19 cellular contexts compared by ENCODE assay signal in genomic region chr20:47476452-47476851, GRCh38. TPM values are rescaled to one million over a fixed set of nuclear protein-coding genes. Genes with fewer than 3 reads are reported as not detected.
DNase-seq lines count a peak whose midpoint lies in the region; ATAC-seq and TF ChIP-seq lines count a peak whose summit lies in the region.
"Had no signal": no experiment of that assay in that cellular context is flagged by ENCODE, and none has a peak within 500 bp of the region (broad histone marks: within the 10 kb centered on the region; RNA-seq: fewer than 3 reads in every experiment).

No MANE protein-coding gene starts in this region.

- no peaks in the 10 kb centered on the region for H3K9me3 ChIP-seq in OCI-LY1 (ENCODE audit: low read length)
- H3K9me3 ChIP-seq: BE2C had no signal

- H3K9ac ChIP-seq in OCI-LY1 (ENCODE audit: low read length), result no peak overlapping the region
- H3K9ac ChIP-seq: GM23248 had no signal

- H3K4me3 Mint-ChIP-seq in T-helper 2 cell treated with Interferon-gamma antibody and Interleukin-4, amounts not matched to agents 5 μg/mL and 100 μg/mL, for 36 hours, result no peak overlapping the region
- H3K4me3 Mint-ChIP-seq in activated T-helper 1 cell treated with anti-CD3 and anti-CD28 coated beads, Interleukin-12 subunit alpha, Interleukin-12 subunit beta, Interleukin-2, Interleukin-4 antibody, amounts not matched to agents 30 ng/mL and 10 ng/mL and 1 ng/mL, durations not matched to agents 14 hours and 24 hours and 36 hours, result no peak overlapping the region
- no peak overlapping the region for H3K4me3 Mint-ChIP-seq in stimulated activated memory B cell treated with anti-CD40 and anti-IgM and Interleukin-4, amounts not matched to agents 10 μg/mL and 1 μg/mL and 100 μg/mL, for 72 hours
- H3K4me3 Mint-ChIP-seq: CD8-positive, alpha-beta T cell had no signal

- ATAC-seq in stimulated activated memory B cell treated with anti-CD40 and anti-IgM and Interleukin-4, amounts not matched to agents 10 μg/mL and 1 μg/mL and 100 μg/mL, for 72 hours, result no peak
- ATAC-seq in GM18861 (IDR thresholded peaks at IDR 0.05; ENCODE audit: unreplicated experiment), result no peak
- ATAC-seq: CD8-positive, alpha-beta T cell had no signal

- H3K4me2 ChIP-seq in OCI-LY1 (ENCODE audit: low read length), result no peak overlapping the region

- H3K9me2 ChIP-seq in OCI-LY1 (ENCODE audit: low read depth, low read length), result no peaks in the 10 kb centered on the region

- peaks cover 39% of the 10 kb centered on the region for H3K4me1 Mint-ChIP-seq in T-helper 2 cell treated with Interferon-gamma antibody and Interleukin-4, amounts not matched to agents 5 μg/mL and 100 μg/mL, for 36 hours (ENCODE audit: low read depth)
- peaks cover 48% of the 10 kb centered on the region for H3K4me1 Mint-ChIP-seq in activated T-helper 1 cell treated with anti-CD3 and anti-CD28 coated beads, Interleukin-12 subunit alpha, Interleukin-12 subunit beta, Interleukin-2, Interleukin-4 antibody, amounts not matched to agents 30 ng/mL and 10 ng/mL and 1 ng/mL, durations not matched to agents 14 hours and 24 hours and 36 hours (ENCODE audit: low read depth)
- peaks cover 55% of the 10 kb centered on the region for H3K4me1 Mint-ChIP-seq in stimulated activated memory B cell treated with anti-CD40 and anti-IgM and Interleukin-4, amounts not matched to agents 10 μg/mL and 1 μg/mL and 100 μg/mL, for 72 hours

- no peaks in the 10 kb centered on the region for H3K36me3 Mint-ChIP-seq in T-helper 2 cell treated with Interferon-gamma antibody and Interleukin-4, amounts not matched to agents 5 μg/mL and 100 μg/mL, for 36 hours (ENCODE audit: low read depth)
- no peaks in the 10 kb centered on the region for H3K36me3 Mint-ChIP-seq in activated T-helper 1 cell treated with anti-CD3 and anti-CD28 coated beads, Interleukin-12 subunit alpha, Interleukin-12 subunit beta, Interleukin-2, Interleukin-4 antibody, amounts not matched to agents 30 ng/mL and 10 ng/mL and 1 ng/mL, durations not matched to agents 14 hours and 24 hours and 36 hours (ENCODE audit: low read depth)
- no peaks in the 10 kb centered on the region for H3K36me3 Mint-ChIP-seq in stimulated activated memory B cell treated with anti-CD40 and anti-IgM and Interleukin-4, amounts not matched to agents 10 μg/mL and 1 μg/mL and 100 μg/mL, for 72 hours
- H3K36me3 Mint-ChIP-seq: CD8-positive, alpha-beta T cell had no signal

- H3K36me3 ChIP-seq in OCI-LY1 (ENCODE audit: insufficient read depth, low read length), result no peaks in the 10 kb centered on the region
- H3K36me3 ChIP-seq: BE2C had no signal

- peak overlapping the region; percentile 37 for H3K27ac Mint-ChIP-seq in T-helper 2 cell treated with Interferon-gamma antibody and Interleukin-4, amounts not matched to agents 5 μg/mL and 100 μg/mL, for 36 hours
- H3K27ac Mint-ChIP-seq in activated T-helper 1 cell treated with anti-CD3 and anti-CD28 coated beads, Interleukin-12 subunit alpha, Interleukin-12 subunit beta, Interleukin-2, Interleukin-4 antibody, amounts not matched to agents 30 ng/mL and 10 ng/mL and 1 ng/mL, durations not matched to agents 14 hours and 24 hours and 36 hours, result peak overlapping the region; percentile 53
- H3K27ac Mint-ChIP-seq in stimulated activated memory B cell treated with anti-CD40 and anti-IgM and Interleukin-4, amounts not matched to agents 10 μg/mL and 1 μg/mL and 100 μg/mL, for 72 hours, result peak overlapping the region; percentile 52
- H3K27ac Mint-ChIP-seq: CD8-positive, alpha-beta T cell had no signal

- H3K27me3 ChIP-seq in OCI-LY1 (ENCODE audit: insufficient read depth, low read length), result no peaks in the 10 kb centered on the region
- H3K27me3 ChIP-seq: BE2C had no signal

- peak overlapping the region; percentile 99 for H3K27ac ChIP-seq in OCI-LY1 (ENCODE audit: low read depth, low read length, poor library complexity, severe bottlenecking)
- H3K27ac ChIP-seq: C4-2B, GM23248 had no signal

- H2AFZ ChIP-seq in OCI-LY1 (ENCODE audit: low read length), result no peak overlapping the region
- H2AFZ ChIP-seq: GM23248 had no signal

- peaks cover 73% of the 10 kb centered on the region for H3K4me1 ChIP-seq in OCI-LY1 (ENCODE audit: insufficient read depth, low read length, severe bottlenecking)
- H3K4me1 ChIP-seq: BE2C had no signal

- no peak for DNase-seq in T-helper 2 cell treated with Interferon-gamma antibody and Interleukin-4, amounts not matched to agents 5 μg/mL and 100 μg/mL, for 36 hours (ENCODE audit: low spot score)
- DNase-seq in T-helper 2 cell, result no peak
- DNase-seq in activated T-helper 1 cell treated with anti-CD3 and anti-CD28 coated beads, Interleukin-12 subunit alpha, Interleukin-12 subunit beta, Interleukin-2, Interleukin-4 antibody, amounts not matched to agents 30 ng/mL and 10 ng/mL and 1 ng/mL, durations not matched to agents 14 hours and 24 hours and 36 hours (ENCODE audit: low spot score), result no peak
- DNase-seq in A172 (ENCODE audit: low spot score), result no peak
- DNase-seq in GM19240 (ENCODE audit: insufficient read length, low spot score), result no peak
- DNase-seq: 8988T; ACHN; BE2C; CD8-positive, alpha-beta T cell; COR-L47; DMS153; DMS79 treated with DMSO at 0.1 percent for 48 hours; GDM1; GM23248; H7 had no signal

- no peaks in the 10 kb centered on the region for H3K79me2 ChIP-seq in OCI-LY1 (ENCODE audit: insufficient read depth, low read length)

- H3F3A ChIP-seq in OCI-LY1 (ENCODE audit: insufficient read depth, low read length), result no peaks in the 10 kb centered on the region

- TF ChIP-seq CTCF in OCI-LY1 (IDR thresholded peaks at IDR 0.05; ENCODE audit: low read length), result no peak

- H3K4me3 ChIP-seq in OCI-LY1 (ENCODE audit: low read depth, low read length, poor library complexity, severe bottlenecking), result no peak overlapping the region
- H3K4me3 ChIP-seq: GM23248 had no signal

- H3K27me3 Mint-ChIP-seq in T-helper 2 cell treated with Interferon-gamma antibody and Interleukin-4, amounts not matched to agents 5 μg/mL and 100 μg/mL, for 36 hours (ENCODE audit: low read depth), result no peaks in the 10 kb centered on the region
- H3K27me3 Mint-ChIP-seq in activated T-helper 1 cell treated with anti-CD3 and anti-CD28 coated beads, Interleukin-12 subunit alpha, Interleukin-12 subunit beta, Interleukin-2, Interleukin-4 antibody, amounts not matched to agents 30 ng/mL and 10 ng/mL and 1 ng/mL, durations not matched to agents 14 hours and 24 hours and 36 hours (ENCODE audit: insufficient read depth), result no peaks in the 10 kb centered on the region
- H3K27me3 Mint-ChIP-seq in stimulated activated memory B cell treated with anti-CD40 and anti-IgM and Interleukin-4, amounts not matched to agents 10 μg/mL and 1 μg/mL and 100 μg/mL, for 72 hours, result no peaks in the 10 kb centered on the region

- intact Hi-C loops in activated T-helper 1 cell treated with anti-CD3 and anti-CD28 coated beads, Interleukin-12 subunit alpha, Interleukin-12 subunit beta, Interleukin-2, Interleukin-4 antibody, amounts not matched to agents 30 ng/mL and 10 ng/mL and 1 ng/mL, durations not matched to agents 14 hours and 24 hours and 36 hours (cut with micrococcal nuclease), result no loop called here

- no peaks in the 10 kb centered on the region for H3K9me3 Mint-ChIP-seq in T-helper 2 cell treated with Interferon-gamma antibody and Interleukin-4, amounts not matched to agents 5 μg/mL and 100 μg/mL, for 36 hours
- no peaks in the 10 kb centered on the region for H3K9me3 Mint-ChIP-seq in activated T-helper 1 cell treated with anti-CD3 and anti-CD28 coated beads, Interleukin-12 subunit alpha, Interleukin-12 subunit beta, Interleukin-2, Interleukin-4 antibody, amounts not matched to agents 30 ng/mL and 10 ng/mL and 1 ng/mL, durations not matched to agents 14 hours and 24 hours and 36 hours
- H3K9me3 Mint-ChIP-seq in stimulated activated memory B cell treated with anti-CD40 and anti-IgM and Interleukin-4, amounts not matched to agents 10 μg/mL and 1 μg/mL and 100 μg/mL, for 72 hours, result no peaks in the 10 kb centered on the region
- H3K9me3 Mint-ChIP-seq: CD8-positive, alpha-beta T cell had no signal

- no peaks in the 10 kb centered on the region for H4K20me1 ChIP-seq in OCI-LY1 (ENCODE audit: insufficient read depth, low read length)

RNA-seq across cellular contexts. Expression of gene NCOA3, which starts 25.2 kb away (rescaled TPM):
- 132 and 133 TPM in 2 replicates for total RNA-seq in activated T-helper 1 cell treated with anti-CD3 and anti-CD28 coated beads, Interleukin-12 subunit alpha, Interleukin-12 subunit beta, Interleukin-2, Interleukin-4 antibody, amounts not matched to agents 30 ng/mL and 10 ng/mL and 1 ng/mL, durations not matched to agents 14 hours and 24 hours and 36 hours
- 14.9 and 15.8 TPM in 2 replicates for total RNA-seq in A172 (2014; rRNA removed; shearing (Covaris generic))
